ENCODE assay signal across 9 cellular contexts in the genomic region with DNA sequence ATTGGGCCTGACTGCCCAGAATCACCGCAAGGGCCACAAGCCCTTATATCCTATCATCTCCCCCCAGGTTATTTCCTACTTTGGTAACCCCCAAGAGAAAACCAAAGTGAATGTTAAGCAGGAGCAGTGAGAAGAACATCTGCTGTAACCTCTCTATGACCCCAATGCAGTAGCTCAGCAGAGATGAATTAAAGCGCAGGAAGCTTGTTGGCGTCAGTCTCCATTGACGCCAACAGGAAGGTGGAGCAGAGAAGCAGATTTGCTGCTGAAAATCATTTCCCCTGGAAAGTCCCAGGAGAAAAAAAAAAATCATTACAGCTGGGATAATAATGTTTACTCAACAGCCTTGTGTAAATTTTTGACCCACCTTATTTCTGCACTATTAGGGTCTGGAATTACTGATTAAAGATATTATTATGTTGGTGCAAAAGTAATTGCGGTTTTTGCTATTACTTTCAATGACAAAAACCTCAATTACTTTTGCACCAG. TPM values are rescaled to one million over a fixed set of nuclear protein-coding genes. Genes with fewer than 3 reads are reported as not detected.
DNase-seq lines count a peak whose midpoint lies in the region; ATAC-seq and TF ChIP-seq lines count a peak whose summit lies in the region.
"Had no signal": no experiment of that assay in that cellular context is flagged by ENCODE, and none has a peak within 500 bp of the region (broad histone marks: within the 10 kb centered on the region; RNA-seq: fewer than 3 reads in every experiment).

No MANE protein-coding gene starts in this region.

- CTCF ChIA-PET in activated CD8-positive, alpha-beta T cell treated with anti-CD3 and anti-CD28 coated beads for 36 hours (lab: Charles Lee) = interaction anchor here (0.8 to 20.9 kb wide), 6 partner anchors 9 to 469 kb away, joined by 3 to 634 read pairs (median 4); no protein-coding TSS in a partner anchor
- CTCF ChIA-PET in activated CD8-positive, alpha-beta T cell treated with anti-CD3 and anti-CD28 coated beads, Interleukin-2, amount 10 ng/mL, durations not matched to agents 7 days and 5 days (lab: Charles Lee) = interaction anchor here (0.9 to 15.6 kb wide), 3 partner anchors 9 to 469 kb away, joined by 3 to 655 read pairs (median 4); no protein-coding TSS in a partner anchor

- intact Hi-C loops in activated CD8-positive, alpha-beta T cell treated with anti-CD3 and anti-CD28 coated beads for 36 hours (cut with micrococcal nuclease) = loop anchor here (5.0 kb wide), 1 partner anchor 467 kb away; no protein-coding TSS in a partner anchor

- no peak overlapping the region for H3K4me3 Mint-ChIP-seq in activated CD8-positive, alpha-beta T cell treated with anti-CD3 and anti-CD28 coated beads for 36 hours
- H3K4me3 Mint-ChIP-seq in activated CD8-positive, alpha-beta T cell treated with anti-CD3 and anti-CD28 coated beads, Interleukin-2, amount 10 ng/mL, durations not matched to agents 7 days and 5 days = no peak overlapping the region
- H3K4me3 Mint-ChIP-seq in activated naive CD8-positive, alpha-beta T cell treated with anti-CD3 and anti-CD28 coated beads, Interleukin-2, amount 10 ng/mL, durations not matched to agents 7 days and 5 days = no peak overlapping the region

- peak; percentile 13 for DNase-seq in activated CD8-positive, alpha-beta T cell treated with anti-CD3 and anti-CD28 coated beads for 36 hours
- no peak for DNase-seq in activated CD8-positive, alpha-beta T cell treated with anti-CD3 and anti-CD28 coated beads, Interleukin-2, amount 10 ng/mL, durations not matched to agents 7 days and 5 days
- DNase-seq in activated naive CD8-positive, alpha-beta T cell treated with anti-CD3 and anti-CD28 coated beads, Interleukin-2, amount 10 ng/mL, durations not matched to agents 7 days and 5 days = no peak
- DNase-seq in non-pigmented ciliary epithelial cell (ENCODE audit: low read depth) = peak; percentile 82
- DNase-seq in GM19240 (ENCODE audit: insufficient read length, low spot score) = no peak
- DNase-seq in hippocampal formation (lab: John Stamatoyannopoulos, UW) = no peak
- DNase-seq in amniotic stem cell (lab: John Stamatoyannopoulos, UW) = no peak
- DNase-seq: DND-41 had no signal

- peaks cover 17% of the 10 kb centered on the region for H3K9me3 Mint-ChIP-seq in activated CD8-positive, alpha-beta T cell treated with anti-CD3 and anti-CD28 coated beads for 36 hours
- H3K9me3 Mint-ChIP-seq in activated CD8-positive, alpha-beta T cell treated with anti-CD3 and anti-CD28 coated beads, Interleukin-2, amount 10 ng/mL, durations not matched to agents 7 days and 5 days (ENCODE audit: insufficient read depth) = peaks cover 11% of the 10 kb centered on the region
- H3K9me3 Mint-ChIP-seq in activated naive CD8-positive, alpha-beta T cell treated with anti-CD3 and anti-CD28 coated beads, Interleukin-2, amount 10 ng/mL, durations not matched to agents 7 days and 5 days = peaks cover 7% of the 10 kb centered on the region

- peak; percentile 82 for ATAC-seq in activated CD8-positive, alpha-beta T cell treated with anti-CD3 and anti-CD28 coated beads for 36 hours
- no peak for ATAC-seq in activated CD8-positive, alpha-beta T cell treated with anti-CD3 and anti-CD28 coated beads, Interleukin-2, amount 10 ng/mL, durations not matched to agents 7 days and 5 days
- ATAC-seq in HG02981 (IDR thresholded peaks at IDR 0.05; ENCODE audit: unreplicated experiment) = peak; percentile 89
- ATAC-seq in activated naive CD8-positive, alpha-beta T cell treated with anti-CD3 and anti-CD28 coated beads, Interleukin-2, amount 10 ng/mL, durations not matched to agents 7 days and 5 days (ENCODE audit: low read depth) = peak; percentile 60

- H3K27ac Mint-ChIP-seq in activated CD8-positive, alpha-beta T cell treated with anti-CD3 and anti-CD28 coated beads for 36 hours = no peak overlapping the region
- H3K27ac Mint-ChIP-seq in activated CD8-positive, alpha-beta T cell treated with anti-CD3 and anti-CD28 coated beads, Interleukin-2, amount 10 ng/mL, durations not matched to agents 7 days and 5 days = no peak overlapping the region
- no peak overlapping the region for H3K27ac Mint-ChIP-seq in activated naive CD8-positive, alpha-beta T cell treated with anti-CD3 and anti-CD28 coated beads, Interleukin-2, amount 10 ng/mL, durations not matched to agents 7 days and 5 days

- POLR2A ChIA-PET in activated CD8-positive, alpha-beta T cell treated with anti-CD3 and anti-CD28 coated beads for 36 hours (lab: Charles Lee) = no interaction called here
- POLR2A ChIA-PET in activated CD8-positive, alpha-beta T cell treated with anti-CD3 and anti-CD28 coated beads, Interleukin-2, amount 10 ng/mL, durations not matched to agents 7 days and 5 days (lab: Charles Lee) = interaction anchor here (1.9 kb wide), 1 partner anchor 105 kb away, joined by 7 read pairs; no protein-coding TSS in a partner anchor
- POLR2A ChIA-PET in activated naive CD8-positive, alpha-beta T cell treated with anti-CD3 and anti-CD28 coated beads, Interleukin-2, amount 10 ng/mL, durations not matched to agents 7 days and 5 days (lab: Charles Lee) = no interaction called here

- TF ChIP-seq CTCF in activated CD8-positive, alpha-beta T cell treated with anti-CD3 and anti-CD28 coated beads for 36 hours (IDR thresholded peaks at IDR 0.05) = no peak

- H3K36me3 Mint-ChIP-seq in activated CD8-positive, alpha-beta T cell treated with anti-CD3 and anti-CD28 coated beads for 36 hours (ENCODE audit: low read depth) = no peaks in the 10 kb centered on the region
- H3K36me3 Mint-ChIP-seq in activated CD8-positive, alpha-beta T cell treated with anti-CD3 and anti-CD28 coated beads, Interleukin-2, amount 10 ng/mL, durations not matched to agents 7 days and 5 days (ENCODE audit: low read depth) = peaks cover 3% of the 10 kb centered on the region
- no peaks in the 10 kb centered on the region for H3K36me3 Mint-ChIP-seq in activated naive CD8-positive, alpha-beta T cell treated with anti-CD3 and anti-CD28 coated beads, Interleukin-2, amount 10 ng/mL, durations not matched to agents 7 days and 5 days

- no peaks in the 10 kb centered on the region for H3K27me3 Mint-ChIP-seq in activated CD8-positive, alpha-beta T cell treated with anti-CD3 and anti-CD28 coated beads for 36 hours
- peaks cover 6% of the 10 kb centered on the region for H3K27me3 Mint-ChIP-seq in activated CD8-positive, alpha-beta T cell treated with anti-CD3 and anti-CD28 coated beads, Interleukin-2, amount 10 ng/mL, durations not matched to agents 7 days and 5 days (ENCODE audit: low read depth)
- peaks cover 8% of the 10 kb centered on the region for H3K27me3 Mint-ChIP-seq in activated naive CD8-positive, alpha-beta T cell treated with anti-CD3 and anti-CD28 coated beads, Interleukin-2, amount 10 ng/mL, durations not matched to agents 7 days and 5 days

- peaks cover 6% of the 10 kb centered on the region for H3K4me1 Mint-ChIP-seq in activated CD8-positive, alpha-beta T cell treated with anti-CD3 and anti-CD28 coated beads for 36 hours (ENCODE audit: low read depth)
- H3K4me1 Mint-ChIP-seq in activated CD8-positive, alpha-beta T cell treated with anti-CD3 and anti-CD28 coated beads, Interleukin-2, amount 10 ng/mL, durations not matched to agents 7 days and 5 days (ENCODE audit: low read depth) = peaks cover 6% of the 10 kb centered on the region
- H3K4me1 Mint-ChIP-seq in activated naive CD8-positive, alpha-beta T cell treated with anti-CD3 and anti-CD28 coated beads, Interleukin-2, amount 10 ng/mL, durations not matched to agents 7 days and 5 days = peaks cover 6% of the 10 kb centered on the region

RNA-seq across cellular contexts. Expression of gene FAM163A, which starts 33.2 kb away (rescaled TPM):
- total RNA-seq in activated CD8-positive, alpha-beta T cell treated with anti-CD3 and anti-CD28 coated beads for 36 hours = not detected
- not detected for total RNA-seq in activated CD8-positive, alpha-beta T cell treated with anti-CD3 and anti-CD28 coated beads, Interleukin-2, amount 10 ng/mL, durations not matched to agents 7 days and 5 days
- total RNA-seq in activated naive CD8-positive, alpha-beta T cell treated with anti-CD3 and anti-CD28 coated beads, Interleukin-2, amount 10 ng/mL, durations not matched to agents 7 days and 5 days = not detected

Comparison
In these comparisons a context has a peak if more than half of its experiments do, and no peak if none do; other contexts are left out.
1. DNase-seq: peak in activated CD8-positive, alpha-beta T cell treated with anti-CD3 and anti-CD28 coated beads for 36 hours (single experiment) and non-pigmented ciliary epithelial cell (single experiment); none in activated CD8-positive, alpha-beta T cell treated with anti-CD3 and anti-CD28 coated beads, Interleukin-2, amount 10 ng/mL, durations not matched to agents 7 days and 5 days (single experiment), activated naive CD8-positive, alpha-beta T cell treated with anti-CD3 and anti-CD28 coated beads, Interleukin-2, amount 10 ng/mL, durations not matched to agents 7 days and 5 days (single experiment), GM19240 (single experiment), hippocampal formation (0 of 2) and amniotic stem cell (single experiment).